ENCODE assay signal across 10 cellular contexts in genomic region chr11:111923951-111924350, GRCh38. TPM values are rescaled to one million over a fixed set of nuclear protein-coding genes. Genes with fewer than 3 reads are reported as not detected.
DNase-seq lines count a peak whose midpoint lies in the region; ATAC-seq and TF ChIP-seq lines count a peak whose summit lies in the region.
"Had no signal": no experiment of that assay in that cellular context is flagged by ENCODE, and none has a peak within 500 bp of the region (broad histone marks: within the 10 kb centered on the region; RNA-seq: fewer than 3 reads in every experiment).

No MANE protein-coding gene starts in this region.

- H3K27ac ChIP-seq in dorsolateral prefrontal cortex: peak overlapping the region in 56 of 59 donors; percentile 11 to 95 (median 79)
- H3K27ac ChIP-seq in tibial artery: peak overlapping the region; percentile 87 to 89

- intact Hi-C loops in dorsolateral prefrontal cortex (cut with DNase I) (no loop called here), tibial artery (cut with DNase I; ENCODE audit: low total_unique reads) (no loop called here)

- H3K4me3 ChIP-seq in dorsolateral prefrontal cortex (no peak overlapping the region), tibial artery (peak overlapping the region in 1 of 2 donors; percentile 42)

- H3K27me3 ChIP-seq in dorsolateral prefrontal cortex (no peaks in the 10 kb centered on the region), tibial artery (no peaks in the 10 kb centered on the region)

- DNase-seq in NCI-H69 (lab: John Stamatoyannopoulos, UW) (peak; percentile 55), dorsolateral prefrontal cortex (no peak), nephron progenitor cell (no peak), tibial artery (no peak)
- no peak for DNase-seq in activated CD4-positive, alpha-beta T cell treated with anti-CD3 and anti-CD28 coated beads, Interleukin-2, amount 10 ng/mL, durations not matched to agents 7 days and 5 days
- DNase-seq: DMS79, Karpas-422, NCI-H2227 treated with DMSO at 0.1 percent for 48 hours had no signal

- TF ChIP-seq CTCF in dorsolateral prefrontal cortex (IDR thresholded peaks at IDR 0.05 in 54 of 56, conservative IDR thresholded peaks at IDR 0.05 in 2 of 56; ENCODE audit: low read depth in 1 of 56, partially characterized antibody in 56 of 56) (no peak), nephron progenitor cell (IDR thresholded peaks at IDR 0.05) (no peak), tibial artery (IDR thresholded peaks at IDR 0.05) (no peak)

- peaks cover 7% of the 10 kb centered on the region for H3K27me3 Mint-ChIP-seq in nephron progenitor cell (ENCODE audit: low read depth, poor library complexity)
- peaks cover 13% of the 10 kb centered on the region for H3K27me3 Mint-ChIP-seq in activated CD4-positive, alpha-beta T cell treated with anti-CD3 and anti-CD28 coated beads, Interleukin-2, amount 10 ng/mL, durations not matched to agents 7 days and 5 days

- peaks cover 0 to 4% (median 4%) of the 10 kb centered on the region in 3 donors for H3K36me3 ChIP-seq in tibial artery

- peaks cover 48% of the 10 kb centered on the region for H3K4me1 Mint-ChIP-seq in nephron progenitor cell
- peaks cover 20% of the 10 kb centered on the region for H3K4me1 Mint-ChIP-seq in activated CD4-positive, alpha-beta T cell treated with anti-CD3 and anti-CD28 coated beads, Interleukin-2, amount 10 ng/mL, durations not matched to agents 7 days and 5 days

- peak overlapping the region; percentile 3 for H3K4me3 Mint-ChIP-seq in nephron progenitor cell
- no peak overlapping the region for H3K4me3 Mint-ChIP-seq in activated CD4-positive, alpha-beta T cell treated with anti-CD3 and anti-CD28 coated beads, Interleukin-2, amount 10 ng/mL, durations not matched to agents 7 days and 5 days

- H3K9me3 Mint-ChIP-seq in nephron progenitor cell: no peaks in the 10 kb centered on the region
- no peaks in the 10 kb centered on the region for H3K9me3 Mint-ChIP-seq in activated CD4-positive, alpha-beta T cell treated with anti-CD3 and anti-CD28 coated beads, Interleukin-2, amount 10 ng/mL, durations not matched to agents 7 days and 5 days

- H3K36me3 Mint-ChIP-seq in nephron progenitor cell (ENCODE audit: low read depth): no peaks in the 10 kb centered on the region
- H3K36me3 Mint-ChIP-seq in activated CD4-positive, alpha-beta T cell treated with anti-CD3 and anti-CD28 coated beads, Interleukin-2, amount 10 ng/mL, durations not matched to agents 7 days and 5 days (ENCODE audit: low read depth): no peaks in the 10 kb centered on the region

- peaks cover 0 to 59% (median 36%) of the 10 kb centered on the region in 4 donors for H3K4me1 ChIP-seq in tibial artery

- ATAC-seq in HG02852 (IDR thresholded peaks at IDR 0.05; ENCODE audit: unreplicated experiment) (no peak), GM21390 (IDR thresholded peaks at IDR 0.05; ENCODE audit: unreplicated experiment) (no peak)

- H3K9me3 ChIP-seq in tibial artery: no peaks in the 10 kb centered on the region

- POLR2A ChIA-PET in activated CD4-positive, alpha-beta T cell treated with anti-CD3 and anti-CD28 coated beads, Interleukin-2, amount 10 ng/mL, durations not matched to agents 7 days and 5 days (lab: Charles Lee): no interaction called here

- H3K27ac Mint-ChIP-seq in nephron progenitor cell: no peak overlapping the region
- H3K27ac Mint-ChIP-seq in activated CD4-positive, alpha-beta T cell treated with anti-CD3 and anti-CD28 coated beads, Interleukin-2, amount 10 ng/mL, durations not matched to agents 7 days and 5 days: no peak overlapping the region

- CTCF ChIA-PET in activated CD4-positive, alpha-beta T cell treated with anti-CD3 and anti-CD28 coated beads, Interleukin-2, amount 10 ng/mL, durations not matched to agents 7 days and 5 days (lab: Charles Lee): interaction anchor here (0.6 to 1.3 kb wide), 2 partner anchors 8 to 12 kb away, joined by 3 read pairs; no protein-coding TSS in a partner anchor

RNA-seq across cellular contexts. Expression of gene C11orf52, which starts 5.2 kb away (rescaled TPM):
- total RNA-seq in dorsolateral prefrontal cortex: 1 to 10 TPM in 61 of 120 experiments, under 1 TPM in 30, not detected in 29; 0.40 to 4.0 (median 1.3) TPM
- total RNA-seq in activated CD4-positive, alpha-beta T cell treated with anti-CD3 and anti-CD28 coated beads, Interleukin-2, amount 10 ng/mL, durations not matched to agents 7 days and 5 days: under 1 TPM in 1 of 2 experiments, not detected in 1; 0.27 TPM

RNA-seq across cellular contexts. Expression of gene HSPB2, which starts 11.4 kb away (rescaled TPM):
- 10 to 100 TPM in 1 of 120 experiments, 1 to 10 TPM in 113, under 1 TPM in 6; 0.56 to 10.0 (median 2.8) TPM for total RNA-seq in dorsolateral prefrontal cortex
- not detected for total RNA-seq in activated CD4-positive, alpha-beta T cell treated with anti-CD3 and anti-CD28 coated beads, Interleukin-2, amount 10 ng/mL, durations not matched to agents 7 days and 5 days

RNA-seq across cellular contexts. Expression of gene CRYAB, which starts 12.4 kb away (rescaled TPM):
- total RNA-seq in dorsolateral prefrontal cortex: 1,000 to 10,000 TPM in 61 of 120 experiments, 100 to 1,000 TPM in 59; 265 to 3,917 (median 1,020) TPM
- total RNA-seq in activated CD4-positive, alpha-beta T cell treated with anti-CD3 and anti-CD28 coated beads, Interleukin-2, amount 10 ng/mL, durations not matched to agents 7 days and 5 days: not detected

RNA-seq across cellular contexts. Expression of gene DIXDC1, which starts 13.2 kb away (rescaled TPM):
- total RNA-seq in dorsolateral prefrontal cortex: 10 to 100 TPM; 32.0 to 84.9 (median 55.1) TPM
- 1 to 10 TPM; 3.1 to 4.1 TPM for total RNA-seq in activated CD4-positive, alpha-beta T cell treated with anti-CD3 and anti-CD28 coated beads, Interleukin-2, amount 10 ng/mL, durations not matched to agents 7 days and 5 days

RNA-seq across cellular contexts. Expression of gene CFAP68, which starts 44.6 kb away (rescaled TPM):
- 10 to 100 TPM in 114 of 120 experiments, 1 to 10 TPM in 6; 7.3 to 30.0 (median 16.4) TPM for total RNA-seq in dorsolateral prefrontal cortex
- 10 to 100 TPM; 18.3 to 26.5 TPM for total RNA-seq in activated CD4-positive, alpha-beta T cell treated with anti-CD3 and anti-CD28 coated beads, Interleukin-2, amount 10 ng/mL, durations not matched to agents 7 days and 5 days

Comparison
In these comparisons a context has a peak if more than half of its experiments do, and no peak if none do; other contexts are left out.
1. RNA of gene CRYAB, which starts 12.4 kb away (total RNA-seq): 265 to 3,917 TPM in dorsolateral prefrontal cortex; not detected in activated CD4-positive, alpha-beta T cell treated with anti-CD3 and anti-CD28 coated beads, Interleukin-2, amount 10 ng/mL, durations not matched to agents 7 days and 5 days; every median in the first group is over 100 times any median in the second.